In genomic region chr11:2190670-2191471, GRCh38 we compare ENCODE assay signal across 13 cellular contexts. TPM values are rescaled to one million over a fixed set of nuclear protein-coding genes. Genes with fewer than 3 reads are reported as not detected.
DNase-seq lines count a peak whose midpoint lies in the region; ATAC-seq and TF ChIP-seq lines count a peak whose summit lies in the region.
"Had no signal": no experiment of that assay in that cellular context is flagged by ENCODE, and none has a peak within 500 bp of the region (broad histone marks: within the 10 kb centered on the region; RNA-seq: fewer than 3 reads in every experiment).

No MANE protein-coding gene starts in this region.

- TF ChIP-seq CTCF in mucosa of descending colon (IDR thresholded peaks at IDR 0.05) = no peak

- H3K36me3 Mint-ChIP-seq in CD4-positive, CD25-positive, alpha-beta regulatory T cell = no peaks in the 10 kb centered on the region
- no peaks in the 10 kb centered on the region for H3K36me3 Mint-ChIP-seq in activated T-helper 17 cell treated with anti-CD3 and anti-CD28 coated beads, Interleukin-2, amount 50 U/mL, for 72 hours (ENCODE audit: low read depth)

- H3K9me3 Mint-ChIP-seq in CD4-positive, CD25-positive, alpha-beta regulatory T cell = no peaks in the 10 kb centered on the region
- no peaks in the 10 kb centered on the region for H3K9me3 Mint-ChIP-seq in activated T-helper 17 cell treated with anti-CD3 and anti-CD28 coated beads, Interleukin-2, amount 50 U/mL, for 72 hours

- no peak overlapping the region for H2BK120ac ChIP-seq in trophoblast cell (ENCODE audit: insufficient read depth, low read length, poor library complexity)

- H3K79me2 ChIP-seq in trophoblast cell (ENCODE audit: control insufficient read depth, insufficient read depth, low read length, poor library complexity) = no peaks in the 10 kb centered on the region

- H3K27me3 Mint-ChIP-seq in CD4-positive, CD25-positive, alpha-beta regulatory T cell = no peaks in the 10 kb centered on the region
- H3K27me3 Mint-ChIP-seq in activated T-helper 17 cell treated with anti-CD3 and anti-CD28 coated beads, Interleukin-2, amount 50 U/mL, for 72 hours = peaks cover 11% of the 10 kb centered on the region

- no peak overlapping the region for H3K4me2 ChIP-seq in trophoblast cell (ENCODE audit: low read length)

- H3K9ac ChIP-seq in trophoblast cell (ENCODE audit: low read length) = no peak overlapping the region

- H2BK5ac ChIP-seq in trophoblast cell (ENCODE audit: low read depth, low read length, poor library complexity) = no peak overlapping the region

- no peaks in the 10 kb centered on the region for H3K9me3 ChIP-seq in CD4-positive, CD25-positive, alpha-beta regulatory T cell (ENCODE audit: control insufficient read depth in 2 of 2, low read length in 2 of 2)
- H3K9me3 ChIP-seq in mucosa of descending colon (no peaks in the 10 kb centered on the region), trophoblast cell (ENCODE audit: insufficient read depth, low read depth, low read length) (peaks cover 11% of the 10 kb centered on the region)
- H3K9me3 ChIP-seq: pancreas had no signal

- ATAC-seq in CD4-positive, CD25-positive, alpha-beta regulatory T cell (ENCODE audit: low read depth in 2 of 2) = no peak
- peak; percentile 25 for ATAC-seq in mucosa of descending colon
- no peak for ATAC-seq in activated T-helper 17 cell treated with anti-CD3 and anti-CD28 coated beads, Interleukin-2, amount 50 U/mL, for 72 hours (replicated peaks)
- ATAC-seq: HCT116, T-helper 17 cell had no signal

- no peak overlapping the region for H4K12ac ChIP-seq in trophoblast cell (ENCODE audit: low read depth, low read length)

- no peak overlapping the region for H4K8ac ChIP-seq in trophoblast cell (ENCODE audit: low read depth, low read length)

- H4K91ac ChIP-seq in trophoblast cell (ENCODE audit: low read depth, low read length) = no peak overlapping the region

- WGBS in trophoblast cell (ENCODE audit: extremely low coverage, insufficient coverage, insufficient read length) = no CpG with 5 or more reads among the region's 30 CpGs

- H2AFZ ChIP-seq in trophoblast cell (ENCODE audit: insufficient read depth, low read length, poor library complexity) = no peak overlapping the region

- no peak overlapping the region for H3K18ac ChIP-seq in trophoblast cell (ENCODE audit: low read length)

- no peaks in the 10 kb centered on the region for H3K4me1 ChIP-seq in CD4-positive, CD25-positive, alpha-beta regulatory T cell (ENCODE audit: control insufficient read depth, insufficient read depth, low read length, poor library complexity, severe bottlenecking)
- H3K4me1 ChIP-seq in mucosa of descending colon (ENCODE audit: low read depth) (peaks cover 3% of the 10 kb centered on the region), trophoblast cell (ENCODE audit: control insufficient read depth in 1 of 2, insufficient read depth in 2 of 2, low read length in 2 of 2) (no peaks in the 10 kb centered on the region)

- no peak for DNase-seq in CD4-positive, CD25-positive, alpha-beta regulatory T cell
- DNase-seq in NCI-H1417 (lab: John Stamatoyannopoulos, UW) (peak in 2 of 3 experiments; percentile 93 to 99), SKM-1 treated with dmso at 0.1 percent for 144 hours (lab: John Stamatoyannopoulos, UW; ENCODE audit: unreplicated experiment) (peak; percentile 49), mucosa of descending colon (no peak), trophoblast cell (no peak), ureter (ENCODE audit: low spot score) (no peak)
- DNase-seq in activated naive CD4-positive, alpha-beta T cell treated with anti-CD3 and anti-CD28 coated beads, Interleukin-2, amount 50 U/mL, for 16 hours = no peak
- DNase-seq: NK-92 treated with Interleukin-12 subunit alpha and Interleukin-12 subunit beta, amount 100 ng/mL, for 24 hours; T-helper 17 cell had no signal

- no peak overlapping the region for H2AK5ac ChIP-seq in trophoblast cell (ENCODE audit: low read length)

- no peak overlapping the region for H3K4me3 ChIP-seq in CD4-positive, CD25-positive, alpha-beta regulatory T cell (ENCODE audit: low read depth, low read length)
- H3K4me3 ChIP-seq in mucosa of descending colon = no peak overlapping the region
- H3K4me3 ChIP-seq in trophoblast cell (ENCODE audit: low read depth, low read length) = no peak overlapping the region
- H3K4me3 ChIP-seq: pancreas had no signal

- H3K27ac Mint-ChIP-seq in CD4-positive, CD25-positive, alpha-beta regulatory T cell = peak overlapping the region in 2 of 3 donors; percentile 5 to 36
- no peak overlapping the region for H3K27ac Mint-ChIP-seq in activated T-helper 17 cell treated with anti-CD3 and anti-CD28 coated beads, Interleukin-2, amount 50 U/mL, for 72 hours
- H3K27ac Mint-ChIP-seq: T-helper 17 cell had no signal

- no peak overlapping the region for H3K14ac ChIP-seq in trophoblast cell (ENCODE audit: low read length)

- H3K4ac ChIP-seq in trophoblast cell (ENCODE audit: low read depth, low read length) = no peak overlapping the region

- H3K23ac ChIP-seq in trophoblast cell (ENCODE audit: low read length) = no peak overlapping the region

- no peak overlapping the region for H3K27ac ChIP-seq in CD4-positive, CD25-positive, alpha-beta regulatory T cell (ENCODE audit: insufficient read depth, low read length, poor library complexity, severe bottlenecking)
- no peak overlapping the region for H3K27ac ChIP-seq in trophoblast cell (ENCODE audit: low read depth, low read length)
- H3K27ac ChIP-seq: pancreas had no signal

- no peaks in the 10 kb centered on the region for H3K79me1 ChIP-seq in trophoblast cell (ENCODE audit: low read length)

- no peaks in the 10 kb centered on the region for H3K36me3 ChIP-seq in CD4-positive, CD25-positive, alpha-beta regulatory T cell (ENCODE audit: control insufficient read depth, insufficient read depth, low read length)
- no peaks in the 10 kb centered on the region for H3K36me3 ChIP-seq in mucosa of descending colon (ENCODE audit: low read depth)
- H3K36me3 ChIP-seq in trophoblast cell (ENCODE audit: control insufficient read depth in 1 of 2, insufficient read depth in 2 of 2, low read length in 2 of 2) = no peaks in the 10 kb centered on the region
- H3K36me3 ChIP-seq: pancreas had no signal

- H3K4me3 Mint-ChIP-seq in CD4-positive, CD25-positive, alpha-beta regulatory T cell = no peak overlapping the region
- H3K4me3 Mint-ChIP-seq in activated T-helper 17 cell treated with anti-CD3 and anti-CD28 coated beads, Interleukin-2, amount 50 U/mL, for 72 hours = no peak overlapping the region
- H3K4me3 Mint-ChIP-seq: T-helper 17 cell had no signal

- peaks cover 0 to 6% (median 0%) of the 10 kb centered on the region in 4 donors for H3K4me1 Mint-ChIP-seq in CD4-positive, CD25-positive, alpha-beta regulatory T cell
- no peaks in the 10 kb centered on the region for H3K4me1 Mint-ChIP-seq in activated T-helper 17 cell treated with anti-CD3 and anti-CD28 coated beads, Interleukin-2, amount 50 U/mL, for 72 hours

- no peaks in the 10 kb centered on the region for H3K27me3 ChIP-seq in CD4-positive, CD25-positive, alpha-beta regulatory T cell (ENCODE audit: control insufficient read depth, insufficient read depth, low read length)
- H3K27me3 ChIP-seq in trophoblast cell (ENCODE audit: insufficient read depth, low read length) = no peaks in the 10 kb centered on the region
- H3K27me3 ChIP-seq: pancreas had no signal

- no peak overlapping the region for H2BK12ac ChIP-seq in trophoblast cell (ENCODE audit: low read length)

- intact Hi-C loops in mucosa of descending colon (cut with DNase I, micrococcal nuclease) = loop anchor here in 1 of 2 donors (10.0 kb wide), 1 partner anchor 104 kb away; no protein-coding TSS in a partner anchor

RNA-seq across cellular contexts. Expression of gene TH, which starts 19.3 kb away (rescaled TPM):
- not detected for total RNA-seq in CD4-positive, CD25-positive, alpha-beta regulatory T cell
- polyA plus RNA-seq in CD4-positive, CD25-positive, alpha-beta regulatory T cell = not detected
- under 1 TPM in 1 of 3 donors, not detected in 2; 0.17 TPM for total RNA-seq in mucosa of descending colon
- polyA plus RNA-seq in trophoblast cell (2013) = 0.03 TPM in 2 replicates
- not detected for total RNA-seq in activated T-helper 17 cell treated with anti-CD3 and anti-CD28 coated beads, Interleukin-2, amount 50 U/mL, for 72 hours
- total RNA-seq in ureter = 4.3 TPM
- total RNA-seq: T-helper 17 cell had no signal

RNA-seq across cellular contexts. Expression of gene INS, which starts 29.9 kb away (rescaled TPM):
- total RNA-seq in CD4-positive, CD25-positive, alpha-beta regulatory T cell = not detected
- not detected for polyA plus RNA-seq in CD4-positive, CD25-positive, alpha-beta regulatory T cell
- not detected for total RNA-seq in mucosa of descending colon
- polyA plus RNA-seq in trophoblast cell (2013) = not detected in 2 replicates
- not detected for total RNA-seq in activated T-helper 17 cell treated with anti-CD3 and anti-CD28 coated beads, Interleukin-2, amount 50 U/mL, for 72 hours
- not detected for total RNA-seq in ureter
- total RNA-seq: frontal cortex, T-helper 17 cell had no signal

RNA-seq across cellular contexts. Expression of gene IGF2, which starts 51.7 kb away (rescaled TPM):
- 0.07 TPM for total RNA-seq in CD4-positive, CD25-positive, alpha-beta regulatory T cell
- polyA plus RNA-seq in CD4-positive, CD25-positive, alpha-beta regulatory T cell = not detected
- total RNA-seq in mucosa of descending colon (10 to 100 TPM in 2 of 3 donors, 1 to 10 TPM in 1; 7.6 to 27.6 (median 12.1) TPM), ureter (61.1 TPM)
- 1,002 and 1,117 TPM in 2 replicates for polyA plus RNA-seq in trophoblast cell (2013)
- total RNA-seq in activated T-helper 17 cell treated with anti-CD3 and anti-CD28 coated beads, Interleukin-2, amount 50 U/mL, for 72 hours = 100 to 1,000 TPM in 1 of 2 donors, 1 to 10 TPM in 1; 7.4 to 287 TPM

Comparison
In these comparisons a context has a peak if more than half of its experiments do, and no peak if none do; other contexts are left out.
1. DNase-seq: peak in NCI-H1417 (2 of 3) and SKM-1 treated with dmso at 0.1 percent for 144 hours (single experiment); none in CD4-positive, CD25-positive, alpha-beta regulatory T cell (0 of 3), mucosa of descending colon (0 of 3), trophoblast cell (0 of 2), activated naive CD4-positive, alpha-beta T cell treated with anti-CD3 and anti-CD28 coated beads, Interleukin-2, amount 50 U/mL, for 16 hours (single experiment) and ureter (single experiment).